Comparison of ENCODE assay signal across 9 cellular contexts in genomic region chr5:138467711-138468132, GRCh38. TPM values are rescaled to one million over a fixed set of nuclear protein-coding genes. Genes with fewer than 3 reads are reported as not detected.
A peak's percentile ranks its signal among the peaks of the same experiment; 100 is the strongest.
DNase-seq lines count a peak whose midpoint lies in the region; TF ChIP-seq lines count a peak whose summit lies in the region.
"Had no signal": no experiment of that assay in that cellular context is flagged by ENCODE, and none has a peak within 500 bp of the region (broad histone marks: within the 10 kb centered on the region; RNA-seq: fewer than 3 reads in every experiment).

No MANE protein-coding gene starts in this region.

- H3K4me3 Mint-ChIP-seq in mesothelial cell of epicardium, result peak overlapping the region; percentile 79

- H3K4me1 Mint-ChIP-seq in mesothelial cell of epicardium, result peaks cover 27% of the 10 kb centered on the region

- no peaks in the 10 kb centered on the region for H3K79me2 ChIP-seq in PC-9 (ENCODE audit: low read depth)

- CTCF ChIA-PET in PC-9 (lab: Charles Lee), result no interaction called here

- H3K4me2 ChIP-seq in PC-9, result no peak overlapping the region

- no TSS peak for BruUV-seq in PC-9 (replicated peaks; lab: Mats Ljungman, UMichigan)

- peaks cover 18% of the 10 kb centered on the region for H4K20me1 ChIP-seq in PC-9 (ENCODE audit: insufficient read depth)

- H3K27ac Mint-ChIP-seq in mesothelial cell of epicardium, result peak overlapping the region; percentile 80

- H3K9me2 ChIP-seq in PC-9 (ENCODE audit: insufficient read depth), result no peaks in the 10 kb centered on the region

- H3K27me3 ChIP-seq in H7 (ENCODE audit: control insufficient read depth, insufficient read depth, low read length), result peaks cover 24% of the 10 kb centered on the region
- no peaks in the 10 kb centered on the region for H3K27me3 ChIP-seq in brain microvascular endothelial cell (replicated peaks)
- no peaks in the 10 kb centered on the region for H3K27me3 ChIP-seq in PC-9 (ENCODE audit: insufficient read depth, low read depth)

- H3K27me3 Mint-ChIP-seq in mesothelial cell of epicardium (ENCODE audit: low read depth), result peaks cover 26% of the 10 kb centered on the region

- in situ Hi-C loops in brain microvascular endothelial cell (cut with HindIII; ENCODE audit: low pct_ligation_motif_present, low sequenced_read_pairs), result no loop called here

- intact Hi-C loops in PC-9 (cut with micrococcal nuclease; ENCODE audit: unreplicated experiment), result no loop called here

- H3K27ac ChIP-seq in brain microvascular endothelial cell (no peak overlapping the region), PC-9 (no peak overlapping the region)

- no peaks in the 10 kb centered on the region for H3K9me3 Mint-ChIP-seq in mesothelial cell of epicardium

- no peaks in the 10 kb centered on the region; the same call in 1 of the 2 replicates for H3K36me3 ChIP-seq in H7 (replicated peaks; ENCODE audit: control insufficient read depth, insufficient read depth, low read length)
- H3K36me3 ChIP-seq in brain microvascular endothelial cell (replicated peaks), result peaks cover 19% of the 10 kb centered on the region
- H3K36me3 ChIP-seq in PC-9 (ENCODE audit: low read depth), result no peaks in the 10 kb centered on the region

- no peaks in the 10 kb centered on the region for H3F3A ChIP-seq in PC-9 (ENCODE audit: insufficient read depth, low read depth)

- H3K9me3 ChIP-seq in PC-9 (ENCODE audit: insufficient read depth, low read depth), result no peaks in the 10 kb centered on the region

- TF ChIP-seq CTCF in brain microvascular endothelial cell (IDR thresholded peaks at IDR 0.05; ENCODE audit: low read depth, low read length, missing control alignments) (no peak), mesothelial cell of epicardium (IDR thresholded peaks at IDR 0.05; ENCODE audit: unreplicated experiment) (no peak), PC-9 (conservative IDR thresholded peaks at IDR 0.05) (no peak)

- POLR2A ChIA-PET in PC-9 (lab: Charles Lee; ENCODE audit: unreplicated experiment), result no interaction called here

- peaks cover 22% of the 10 kb centered on the region for H3K36me3 Mint-ChIP-seq in mesothelial cell of epicardium

- DNase-seq in A172 (ENCODE audit: low spot score), result peak; percentile 30
- peak; percentile 26 for DNase-seq in H7
- no peak for DNase-seq in brain microvascular endothelial cell
- DNase-seq in mesothelial cell of epicardium (ENCODE audit: low spot score in 2 of 2, unreplicated experiment in 2 of 2), result no peak
- no peak for DNase-seq in D341Med (ENCODE audit: low spot score)
- DNase-seq in PC-9, result no peak
- DNase-seq in cerebellum (ENCODE audit: low spot score), result no peak
- no peak for DNase-seq in COLO829 (ENCODE audit: low spot score)
- DNase-seq: amniotic stem cell had no signal

- H2AFZ ChIP-seq in PC-9, result no peak overlapping the region

- H3K4me1 ChIP-seq in PC-9 (replicated peaks; ENCODE audit: insufficient read depth), result peaks cover 6% of the 10 kb centered on the region

- H3K4me3 ChIP-seq in H7 (ENCODE audit: insufficient read depth, low read depth, low read length), result no peak overlapping the region
- peak overlapping the region; percentile 95 for H3K4me3 ChIP-seq in brain microvascular endothelial cell (ENCODE audit: low read depth, low read length)
- no peak overlapping the region for H3K4me3 ChIP-seq in PC-9

RNA-seq across cellular contexts. Expression of gene EGR1, which starts 2.4 kb away (rescaled TPM):
- total RNA-seq in A172 (2014; rRNA removed; shearing (Covaris generic)), result 2.6 and 4.3 TPM in 2 replicates
- total RNA-seq in H7 (2014; rRNA removed; shearing (Covaris generic)), result 0.10 and 7.5 TPM in 2 replicates
- 701 to 737 TPM (median 733 TPM) in 3 replicates for total RNA-seq in mesothelial cell of epicardium
- total RNA-seq in PC-9 (2021), result 24.7 and 31.0 TPM in 2 replicates
- 1.9 TPM for total RNA-seq in cerebellum

RNA-seq across cellular contexts. Expression of gene REEP2, which starts 28.9 kb away (rescaled TPM):
- total RNA-seq in A172 (2014; rRNA removed; shearing (Covaris generic)), result 37.7 and 43.5 TPM in 2 replicates
- total RNA-seq in H7 (2014; rRNA removed; shearing (Covaris generic)), result 18.3 and 20.3 TPM in 2 replicates
- total RNA-seq in mesothelial cell of epicardium, result 14.2 to 19.7 TPM (median 15.6 TPM) in 3 replicates
- 0.87 and 1.3 TPM in 2 replicates for total RNA-seq in PC-9 (2021)
- 40.3 TPM for total RNA-seq in cerebellum

Comparison
In these comparisons a context has a peak if more than half of its experiments do, and no peak if none do; other contexts are left out.
1. DNase-seq: peak in A172 (single experiment) and H7 (single experiment); none in brain microvascular endothelial cell (single experiment), mesothelial cell of epicardium (0 of 2), D341Med (single experiment), PC-9 (0 of 2), cerebellum (single experiment) and COLO829 (single experiment).
2. RNA of gene EGR1, which starts 2.4 kb away (total RNA-seq): 701 to 737 TPM in mesothelial cell of epicardium; 24.7 to 31.0 TPM in PC-9, 2.6 to 4.3 TPM in A172, 1.9 TPM in cerebellum (single experiment) and 0.10 to 7.5 TPM in H7; every median in the first group is over 10 times any median in the second.